12 cellular contexts compared by ENCODE assay signal in the genomic region with DNA sequence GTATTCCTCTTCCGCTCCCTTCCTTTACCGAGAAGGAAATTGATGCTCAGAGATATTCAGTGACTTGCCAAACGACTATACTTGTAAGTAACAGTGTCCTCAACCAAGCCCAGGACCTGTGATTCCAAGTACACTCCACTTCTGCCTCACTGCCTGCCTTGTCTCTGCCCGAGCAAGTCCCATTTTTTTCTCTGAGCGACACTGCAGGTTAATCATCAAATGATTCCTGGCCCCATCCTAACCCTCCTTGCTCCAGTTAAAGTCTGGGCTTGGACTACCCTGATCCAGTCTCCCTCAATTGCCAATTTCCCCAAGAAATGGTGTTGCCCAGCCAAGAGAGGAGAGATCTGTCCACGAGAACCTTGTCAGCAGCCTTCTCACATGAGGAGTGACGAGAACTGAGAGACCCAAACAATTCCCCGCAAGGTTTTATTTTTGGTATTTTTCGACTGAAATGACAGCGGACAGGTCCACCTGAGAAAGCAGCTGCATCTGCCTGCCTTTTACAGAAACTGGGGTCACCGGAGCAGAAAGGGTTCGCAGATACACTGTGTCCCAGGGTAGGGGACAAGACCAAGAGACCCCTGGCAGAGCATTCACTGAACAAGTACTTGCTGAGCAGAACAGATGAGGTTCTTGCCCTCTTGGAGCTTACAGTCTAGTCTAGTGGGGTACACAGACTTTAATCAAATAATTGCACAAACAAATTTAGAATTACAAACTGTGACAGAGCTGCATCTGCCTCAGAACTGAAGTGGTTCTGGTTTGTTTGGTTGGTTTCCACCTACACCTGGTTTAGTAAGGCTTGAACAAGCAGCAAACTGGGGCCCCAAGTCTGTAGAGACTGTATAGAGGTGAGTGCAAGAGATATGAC. TPM values are rescaled to one million over a fixed set of nuclear protein-coding genes. Genes with fewer than 3 reads are reported as not detected.
DNase-seq lines count a peak whose midpoint lies in the region; ATAC-seq, FAIRE-seq and TF ChIP-seq lines count a peak whose summit lies in the region.
"Had no signal": no experiment of that assay in that cellular context is flagged by ENCODE, and none has a peak within 500 bp of the region (broad histone marks: within the 10 kb centered on the region; RNA-seq: fewer than 3 reads in every experiment).

No MANE protein-coding gene starts in this region.

- H3K4me2 ChIP-seq in HepG2 (ENCODE audit: low read depth, low read length): no peak overlapping the region

- H3K4me3 ChIP-seq in HepG2 (replicated peaks in 1 of 3; ENCODE audit: insufficient read depth in 1 of 3, low read depth in 2 of 3, low read length in 3 of 3) (no peak overlapping the region), right lobe of liver (no peak overlapping the region), small intestine (ENCODE audit: low read depth in 1 of 2, low read length in 2 of 2) (no peak overlapping the region)

- H4K20me1 ChIP-seq in HepG2 (ENCODE audit: insufficient read depth, low read length): no peaks in the 10 kb centered on the region

- in situ Hi-C loops in HepG2 (cut with HindIII; ENCODE audit: extremely low pct_ligation_motif_present, low pct_unique_long_range_greater_than_20kb): no loop called here

- TF ChIP-seq EP300 in HepG2 (IDR thresholded peaks at IDR 0.05; ENCODE audit: low read depth in 2 of 2, low read length in 2 of 2) (no peak), HepG2 (CRISPR knock-in tag; IDR thresholded peaks at IDR 0.05; ENCODE audit: borderline replicate concordance) (no peak)

- no peaks in the 10 kb centered on the region for H3K36me3 ChIP-seq in HepG2 (replicated peaks in 1 of 2; ENCODE audit: control insufficient read depth in 1 of 2, insufficient read depth in 2 of 2, low read length in 2 of 2)
- H3K36me3 ChIP-seq in right lobe of liver: no peaks in the 10 kb centered on the region
- no peaks in the 10 kb centered on the region for H3K36me3 ChIP-seq in small intestine (ENCODE audit: control insufficient read depth in 2 of 2, insufficient read depth in 2 of 2, low read length in 2 of 2)
- H3K36me3 ChIP-seq: neutrophil had no signal

- 94% methylated on average over 12 of the region's 12 CpGs for WGBS in HepG2 (ENCODE audit: low lambda C conversion rate)
- WGBS in right lobe of liver (ENCODE audit: insufficient coverage, low coverage, low lambda C conversion rate, missing lambda C conversion rate): 86% methylated on average over 10 of the region's 12 CpGs
- WGBS in small intestine, 3 donors: 88 to 90% (median 88%) methylated on average over 12 of the region's 12 CpGs

- CTCF ChIA-PET in HepG2 (lab: Yijun Ruan, JAX; ENCODE audit: low intra/inter-chr PET ratio, low total read pairs): no interaction called here

- no peaks in the 10 kb centered on the region for H3K27me3 Mint-ChIP-seq in stimulated activated naive B cell treated with anti-CD40 and anti-IgM and Interleukin-4, amounts not matched to agents 10 μg/mL and 1 μg/mL and 100 μg/mL, for 72 hours
- peaks cover 4% of the 10 kb centered on the region for H3K27me3 Mint-ChIP-seq in progenitor cell of endocrine pancreas

- TF ChIP-seq POLR2A in HepG2 (IDR thresholded peaks at IDR 0.05; ENCODE audit: insufficient read depth in 1 of 2, low read depth in 2 of 2, low read length in 2 of 2): no peak
- TF ChIP-seq POLR2A in right lobe of liver (IDR thresholded peaks at IDR 0.05): no peak

- TF ChIP-seq RAD21 in HepG2 (CRISPR knock-in tag; IDR thresholded peaks at IDR 0.05): no peak

- H3K36me3 Mint-ChIP-seq in stimulated activated naive B cell treated with anti-CD40 and anti-IgM and Interleukin-4, amounts not matched to agents 10 μg/mL and 1 μg/mL and 100 μg/mL, for 72 hours: peaks cover 57 to 67% of the 10 kb centered on the region in 2 donors
- H3K36me3 Mint-ChIP-seq in progenitor cell of endocrine pancreas (ENCODE audit: insufficient read depth): no peaks in the 10 kb centered on the region

- H3K4me3 Mint-ChIP-seq in stimulated activated naive B cell treated with anti-CD40 and anti-IgM and Interleukin-4, amounts not matched to agents 10 μg/mL and 1 μg/mL and 100 μg/mL, for 72 hours: peak overlapping the region; percentile 77 to 87
- H3K4me3 Mint-ChIP-seq in progenitor cell of endocrine pancreas (ENCODE audit: low read depth): no peak overlapping the region

- peaks cover 0 to 2% of the 10 kb centered on the region in 2 donors for H3K9me3 Mint-ChIP-seq in stimulated activated naive B cell treated with anti-CD40 and anti-IgM and Interleukin-4, amounts not matched to agents 10 μg/mL and 1 μg/mL and 100 μg/mL, for 72 hours
- H3K9me3 Mint-ChIP-seq in progenitor cell of endocrine pancreas (ENCODE audit: low read depth): peaks cover 7% of the 10 kb centered on the region

- POLR2A ChIA-PET in HepG2 (lab: Yijun Ruan, JAX): interaction anchor here (1.0 to 1.3 kb wide), 3 partner anchors 32 to 47 kb away, joined by 3 read pairs; no protein-coding TSS in a partner anchor

- BruUV-seq in HepG2 (replicated peaks; lab: Mats Ljungman, UMichigan): no TSS peak

- peak overlapping the region; percentile 73 for H3K9ac ChIP-seq in HepG2 (ENCODE audit: insufficient read depth, low read depth, low read length)

- FAIRE-seq in HepG2 (lab: Jason Lieb, UNC) (no peak), small intestine (lab: Jason Lieb, UNC) (no peak)

- TF ChIP-seq CTCF in HepG2 (CRISPR knock-in tag; IDR thresholded peaks at IDR 0.05) (no peak), right lobe of liver (IDR thresholded peaks at IDR 0.05) (no peak), progenitor cell of endocrine pancreas (IDR thresholded peaks at IDR 0.05; ENCODE audit: unreplicated experiment) (no peak)

- H3K27ac ChIP-seq in HepG2 (ENCODE audit: extremely low read length, insufficient read depth, low read length) (peak overlapping the region; percentile 98), right lobe of liver (no peak overlapping the region), small intestine (ENCODE audit: low read depth in 1 of 2, low read length in 1 of 2) (peak overlapping the region in 1 of 2 donors; percentile 33)
- H3K27ac ChIP-seq: neutrophil had no signal

- peaks cover 77 to 100% of the 10 kb centered on the region in 2 donors for H3K4me1 Mint-ChIP-seq in stimulated activated naive B cell treated with anti-CD40 and anti-IgM and Interleukin-4, amounts not matched to agents 10 μg/mL and 1 μg/mL and 100 μg/mL, for 72 hours
- peaks cover 15% of the 10 kb centered on the region for H3K4me1 Mint-ChIP-seq in progenitor cell of endocrine pancreas (ENCODE audit: low read depth)

- DNase-seq in HepG2 (ENCODE audit: low spot score) (no peak), right lobe of liver (no peak), NCI-H748 (lab: John Stamatoyannopoulos, UW; ENCODE audit: unreplicated experiment) (no peak), small intestine (no peak), progenitor cell of endocrine pancreas (ENCODE audit: low spot score, unreplicated experiment) (no peak)
- DNase-seq in stimulated activated naive B cell treated with anti-CD40 and anti-IgM and Interleukin-4, amounts not matched to agents 10 μg/mL and 1 μg/mL and 100 μg/mL, for 72 hours: peak; percentile 75
- DNase-seq: activated CD8-positive, alpha-beta memory T cell treated with anti-CD3 and anti-CD28 coated beads, Interleukin-2, amount 50 U/mL, for 4 hours; cortex of kidney; NCI-H1105 treated with DMSO at 0.1 percent for 48 hours had no signal

- ATAC-seq in HepG2 (no peak), right lobe of liver (no peak), HG02610 (IDR thresholded peaks at IDR 0.05; ENCODE audit: unreplicated experiment) (peak; percentile 58), HG03520 (IDR thresholded peaks at IDR 0.05; ENCODE audit: unreplicated experiment) (peak; percentile 45)
- ATAC-seq in stimulated activated naive B cell treated with anti-CD40 and anti-IgM and Interleukin-4, amounts not matched to agents 10 μg/mL and 1 μg/mL and 100 μg/mL, for 72 hours (replicated peaks): peak; percentile 69 to 71

- H3K27ac Mint-ChIP-seq in stimulated activated naive B cell treated with anti-CD40 and anti-IgM and Interleukin-4, amounts not matched to agents 10 μg/mL and 1 μg/mL and 100 μg/mL, for 72 hours: peak overlapping the region; percentile 100
- H3K27ac Mint-ChIP-seq in progenitor cell of endocrine pancreas: no peak overlapping the region

- H3K9me3 ChIP-seq in HepG2 (ENCODE audit: low read length) (no peaks in the 10 kb centered on the region), right lobe of liver (no peaks in the 10 kb centered on the region), small intestine (ENCODE audit: control insufficient read depth, low read depth) (no peaks in the 10 kb centered on the region)
- H3K9me3 ChIP-seq: neutrophil had no signal

- H3K27me3 ChIP-seq in HepG2 (ENCODE audit: control insufficient read depth in 1 of 2, insufficient read depth in 2 of 2, low read length in 2 of 2): no peaks in the 10 kb centered on the region
- no peaks in the 10 kb centered on the region for H3K27me3 ChIP-seq in right lobe of liver
- H3K27me3 ChIP-seq in small intestine (ENCODE audit: control insufficient read depth in 2 of 2, insufficient read depth in 2 of 2, low read length in 2 of 2): no peaks in the 10 kb centered on the region
- H3K27me3 ChIP-seq: neutrophil had no signal

- no peaks in the 10 kb centered on the region for H3K79me2 ChIP-seq in HepG2 (ENCODE audit: insufficient read depth, low read length)

- intact Hi-C loops in HepG2 (cut with micrococcal nuclease; ENCODE audit: unreplicated experiment): no loop called here
- intact Hi-C loops in right lobe of liver (cut with DNase I): no loop called here

- H3K4me1 ChIP-seq in HepG2 (ENCODE audit: insufficient read depth, low read length): peaks cover 76% of the 10 kb centered on the region
- H3K4me1 ChIP-seq in right lobe of liver: peaks cover 0 to 11% (median 1%) of the 10 kb centered on the region in 4 donors
- peaks cover 0 to 2% of the 10 kb centered on the region in 2 donors for H3K4me1 ChIP-seq in small intestine (ENCODE audit: control insufficient read depth in 2 of 2, insufficient read depth in 1 of 2, low read depth in 1 of 2, low read length in 1 of 2)

- H2AFZ ChIP-seq in HepG2 (ENCODE audit: low read length): no peak overlapping the region

RNA-seq across cellular contexts. Expression of a gene that starts 11.4 kb away (rescaled TPM):
- total RNA-seq in HepG2 (2016; rRNA removed; fragmentation: Illumina TruSeq; extraction: Trizol) (1.8 and 1.9 TPM in 2 replicates), right lobe of liver (1 to 10 TPM in 2 of 6 experiments, under 1 TPM in 4; 0.06 to 2.4 (median 0.63) TPM), progenitor cell of endocrine pancreas (0.43 and 0.58 TPM in 2 replicates)
- total RNA-seq in HepG2 (2016; cell fraction: cytosol; rRNA removed; fragmentation: Illumina TruSeq; extraction: Trizol; ENCODE audit: low read depth): 0.40 and 0.53 TPM in 2 replicates
- 1.0 and 1.1 TPM in 2 replicates for total RNA-seq in HepG2 (2016; cell fraction: insoluble cytoplasmic fraction; rRNA removed; fragmentation: Illumina TruSeq; extraction: Trizol)
- 0.65 and 2.2 TPM in 2 replicates for total RNA-seq in HepG2 (2016; cell fraction: membrane; rRNA removed; fragmentation: Illumina TruSeq; extraction: Trizol)
- 0.81 and 1.8 TPM in 2 replicates for total RNA-seq in HepG2 (2016; cell fraction: nucleus; rRNA removed; fragmentation: Illumina TruSeq; extraction: Trizol)
- polyA plus RNA-seq in HepG2 (2011; rRNA removed) (3.6 and 5.3 TPM in 2 replicates), small intestine (1 to 10 TPM; 1.1 to 9.2 (median 5.6) TPM)
- polyA plus RNA-seq in HepG2 (2011; cell fraction: cytosol; rRNA removed): 3.0 and 3.2 TPM in 2 replicates
- 8.2 and 10.5 TPM in 2 replicates for polyA plus RNA-seq in HepG2 (2011; cell fraction: nucleus; rRNA removed)
- polyA plus RNA-seq in HepG2 (2012): 4.9 and 6.1 TPM in 2 replicates
- polyA plus RNA-seq in HepG2 (2016; cell fraction: cytosol; fragmentation: Illumina TruSeq; extraction: Trizol; ENCODE audit: low read depth): 0.52 and 0.81 TPM in 2 replicates
- polyA plus RNA-seq in HepG2 (2016; cell fraction: insoluble cytoplasmic fraction; fragmentation: Illumina TruSeq; extraction: Trizol; ENCODE audit: low read depth): 2.3 and 2.6 TPM in 2 replicates
- 1.4 TPM in 2 replicates for polyA plus RNA-seq in HepG2 (2016; cell fraction: membrane; fragmentation: Illumina TruSeq; extraction: Trizol; ENCODE audit: low read depth)
- 3.4 and 4.0 TPM in 2 replicates for polyA plus RNA-seq in HepG2 (2016; cell fraction: nucleus; fragmentation: Illumina TruSeq; extraction: Trizol; ENCODE audit: insufficient read depth, low read depth)
- 0.28 and 3.3 TPM in 2 replicates for polyA minus RNA-seq in HepG2 (2011; rRNA and poly(A)+ RNA removed; ENCODE audit: low replicate concordance)
- 3.1 and 3.6 TPM in 2 replicates for polyA minus RNA-seq in HepG2 (2011; cell fraction: cytosol; rRNA and poly(A)+ RNA removed)
- polyA minus RNA-seq in HepG2 (2011; cell fraction: nucleus; rRNA and poly(A)+ RNA removed): 4.1 and 5.3 TPM in 2 replicates

Comparison
In these comparisons a context has a peak if more than half of its experiments do, and no peak if none do; other contexts are left out.
1. ATAC-seq: peak in HG02610 (single experiment), HG03520 (single experiment) and stimulated activated naive B cell treated with anti-CD40 and anti-IgM and Interleukin-4, amounts not matched to agents 10 μg/mL and 1 μg/mL and 100 μg/mL, for 72 hours (2 of 2); none in HepG2 (single experiment) and right lobe of liver (0 of 4).